10 cellular contexts compared by ENCODE assay signal in the genomic region with DNA sequence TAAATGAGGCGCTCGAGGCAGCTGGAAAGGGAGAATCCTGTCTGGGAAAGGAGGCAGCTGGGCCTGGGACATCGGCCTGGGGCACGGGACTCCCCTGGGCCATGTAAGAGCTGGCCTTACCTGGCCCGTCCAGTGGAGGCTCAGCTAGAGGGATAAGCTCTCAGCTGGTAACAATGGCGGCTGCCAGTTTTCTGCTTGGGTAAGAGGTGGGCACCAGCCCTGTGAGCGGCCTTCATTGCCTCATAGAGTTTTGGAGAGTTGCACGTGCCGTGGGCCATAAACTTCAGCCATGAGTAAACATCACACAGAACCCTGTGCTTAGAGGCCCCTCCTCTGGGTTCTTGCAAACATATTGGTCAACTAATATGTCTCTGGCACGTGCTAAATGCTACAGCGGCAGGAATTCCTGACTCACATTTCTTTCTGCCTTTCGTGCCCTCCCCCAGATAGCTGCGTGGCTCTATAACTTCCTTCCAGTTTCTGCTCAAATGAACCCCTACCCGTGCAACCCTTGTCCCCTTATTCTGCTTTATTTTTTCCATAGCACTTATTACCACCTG.
DNase-seq lines count a peak whose midpoint lies in the region; ATAC-seq lines count a peak whose summit lies in the region.
"Had no signal": no experiment of that assay in that cellular context is flagged by ENCODE, and none has a peak within 500 bp of the region (broad histone marks: within the 10 kb centered on the region; RNA-seq: fewer than 3 reads in every experiment).

No MANE protein-coding gene starts in this region.

- ATAC-seq in GM21381 (IDR thresholded peaks at IDR 0.05; ENCODE audit: unreplicated experiment) (no peak), GM19463 (IDR thresholded peaks at IDR 0.05; ENCODE audit: unreplicated experiment) (no peak), HG03439 (IDR thresholded peaks at IDR 0.05; ENCODE audit: unreplicated experiment) (no peak)

- DNase-seq in AML-193 (lab: John Stamatoyannopoulos, UW), result peak; percentile 49 to 57
- DNase-seq in H4 (ENCODE audit: low spot score), result peak; percentile 40
- DNase-seq in SHP77 treated with DMSO at 0.1 percent for 48 hours (lab: John Stamatoyannopoulos, UW), result peak; percentile 19
- peak; percentile 70 for DNase-seq in hepatic stellate cell (ENCODE audit: low spot score)
- no peak for DNase-seq in stimulated activated CD4-positive, alpha-beta T cell treated with anti-CD3 and anti-CD28 coated beads, Interleukin-1b, Interleukin-23, amount 100 ng/mL, for 48 hours
- DNase-seq: activated naive CD4-positive, alpha-beta T cell treated with Interleukin-2 at 50 U/mL for 16 hours; GDM1 had no signal
